ENCODE assay signal across 14 cellular contexts in genomic region chr6:41344865-41345264, GRCh38. TPM values are rescaled to one million over a fixed set of nuclear protein-coding genes. Genes with fewer than 3 reads are reported as not detected.
A peak's percentile ranks its signal among the peaks of the same experiment; 100 is the strongest.
DNase-seq lines count a peak whose midpoint lies in the region; ATAC-seq and TF ChIP-seq lines count a peak whose summit lies in the region.
"Had no signal": no experiment of that assay in that cellular context is flagged by ENCODE, and none has a peak within 500 bp of the region (broad histone marks: within the 10 kb centered on the region; RNA-seq: fewer than 3 reads in every experiment).

No MANE protein-coding gene starts in this region.

- H3K9me2 ChIP-seq in SU-DHL-6 (replicated peaks; ENCODE audit: insufficient read depth, low read length), result no peaks in the 10 kb centered on the region

- H3K9me3 ChIP-seq in CD4-positive, alpha-beta memory T cell (ENCODE audit: control insufficient read depth in 1 of 2, low read length in 2 of 2), result no peaks in the 10 kb centered on the region
- peaks cover 9% of the 10 kb centered on the region; the same call in 1 of the 2 replicates for H3K9me3 ChIP-seq in SU-DHL-6 (ENCODE audit: insufficient read depth, low read length)
- peaks cover 0 to 11% (median 2%) of the 10 kb centered on the region in 4 donors for H3K9me3 ChIP-seq in esophagus muscularis mucosa

- H3K36me3 ChIP-seq in CD4-positive, alpha-beta memory T cell (ENCODE audit: insufficient read depth, low read length), result no peaks in the 10 kb centered on the region
- H3K36me3 ChIP-seq in SU-DHL-6 (ENCODE audit: low read length) (peaks cover 8% of the 10 kb centered on the region; the same call in 1 of the 2 replicates), esophagus muscularis mucosa (no peaks in the 10 kb centered on the region)

- H3K79me2 ChIP-seq in SU-DHL-6 (ENCODE audit: insufficient read depth, low read length), result no peaks in the 10 kb centered on the region

- TF ChIP-seq POLR2A in esophagus muscularis mucosa (IDR thresholded peaks at IDR 0.05; ENCODE audit: low read depth), result no peak

- peak overlapping the region; percentile 8 to 85 (median 63) for H3K27ac Mint-ChIP-seq in CD4-positive, alpha-beta memory T cell

- H2AFZ ChIP-seq in SU-DHL-6 (ENCODE audit: low read depth, low read length, severe bottlenecking), result no peak overlapping the region

- H3K4me1 Mint-ChIP-seq in CD4-positive, alpha-beta memory T cell, result peaks cover 17 to 27% (median 22%) of the 10 kb centered on the region in 4 donors

- H3K9me3 Mint-ChIP-seq in CD4-positive, alpha-beta memory T cell, result peaks cover 0 to 11% (median 6%) of the 10 kb centered on the region in 8 donors

- H3K4me2 ChIP-seq in SU-DHL-6 (ENCODE audit: low read depth, low read length, poor library complexity, severe bottlenecking), result peak overlapping the region; percentile 13

- no peak for TF ChIP-seq CTCF in SU-DHL-6 (IDR thresholded peaks at IDR 0.05; ENCODE audit: insufficient read depth, low read length, poor library complexity, severe bottlenecking)
- no peak for TF ChIP-seq CTCF in esophagus muscularis mucosa (IDR thresholded peaks at IDR 0.05)

- H3K27ac ChIP-seq in CD4-positive, alpha-beta memory T cell (ENCODE audit: low read depth, low read length), result no peak overlapping the region
- H3K27ac ChIP-seq in SU-DHL-6 (ENCODE audit: low read depth, low read length), result peak overlapping the region; percentile 3; the same call in 1 of the 2 replicates
- H3K27ac ChIP-seq in esophagus muscularis mucosa (replicated peaks in 1 of 4), result no peak overlapping the region

- H3K4me3 ChIP-seq in CD4-positive, alpha-beta memory T cell (ENCODE audit: low read length in 2 of 2), result no peak overlapping the region
- H3K4me3 ChIP-seq in SU-DHL-6 (ENCODE audit: insufficient read depth, low read length, poor library complexity, severe bottlenecking) (no peak overlapping the region), esophagus muscularis mucosa (no peak overlapping the region)

- no peaks in the 10 kb centered on the region for H3K27me3 ChIP-seq in CD4-positive, alpha-beta memory T cell (ENCODE audit: insufficient read depth, low read length)
- H3K27me3 ChIP-seq in SU-DHL-6 (ENCODE audit: low read length) (no peaks in the 10 kb centered on the region), esophagus muscularis mucosa (peaks cover 0 to 65% (median 0%) of the 10 kb centered on the region in 4 donors)

- no peaks in the 10 kb centered on the region for H4K20me1 ChIP-seq in SU-DHL-6 (ENCODE audit: low read depth, low read length)

- H3K27me3 Mint-ChIP-seq in CD4-positive, alpha-beta memory T cell, result peaks cover 3 to 11% of the 10 kb centered on the region in 2 donors

- POLR2A ChIA-PET in CD4-positive, alpha-beta memory T cell (lab: Charles Lee; ENCODE audit: partially characterized antibody), result interaction anchor here (1.3 kb wide), 1 partner anchor 10 kb away, joined by 6 read pairs; no protein-coding TSS in a partner anchor

- WGBS in esophagus muscularis mucosa, result 40% methylated on average over 3 of the region's 4 CpGs

- no peak for TF ChIP-seq EP300 in esophagus muscularis mucosa (IDR thresholded peaks at IDR 0.05)

- peak overlapping the region in 5 of 8 donors; percentile 7 to 51 (median 29) for H3K4me3 Mint-ChIP-seq in CD4-positive, alpha-beta memory T cell

- H3K36me3 Mint-ChIP-seq in CD4-positive, alpha-beta memory T cell, result peaks cover 0 to 5% of the 10 kb centered on the region in 2 donors

- H3K4me1 ChIP-seq in CD4-positive, alpha-beta memory T cell (ENCODE audit: insufficient read depth, low read length), result peaks cover 17% of the 10 kb centered on the region
- no peaks in the 10 kb centered on the region for H3K4me1 ChIP-seq in esophagus muscularis mucosa

- intact Hi-C loops in CD4-positive, alpha-beta memory T cell (cut with micrococcal nuclease), result no loop called here
- intact Hi-C loops in esophagus muscularis mucosa (cut with DNase I), result no loop called here

- DNase-seq in CD4-positive, alpha-beta memory T cell, result peak; percentile 38 to 52 (median 42)
- DNase-seq in esophagus muscularis mucosa (ENCODE audit: extremely low spot score), result peak; percentile 89
- no peak for DNase-seq in cortex of kidney (lab: John Stamatoyannopoulos, UW)
- no peak for DNase-seq in stimulated activated CD4-positive, alpha-beta T cell treated with anti-CD3 and anti-CD28 coated beads, Interleukin-2, amount 100 ng/mL, for 48 hours
- DNase-seq: anterior cingulate cortex; C1 segment of cervical spinal cord; foreskin fibroblast; stimulated activated CD4-positive, alpha-beta T cell treated with anti-CD3 and anti-CD28 coated beads, Interleukin-4, amount 100 ng/mL, for 4 hours; SW 1271 had no signal

- ATAC-seq in GM18868 (IDR thresholded peaks at IDR 0.05; ENCODE audit: unreplicated experiment) (peak; percentile 78), HG03571 (IDR thresholded peaks at IDR 0.05; ENCODE audit: unreplicated experiment) (no peak), GM18517 (IDR thresholded peaks at IDR 0.05; ENCODE audit: unreplicated experiment) (no peak)

- CTCF ChIA-PET in CD4-positive, alpha-beta memory T cell (lab: Charles Lee; ENCODE audit: partially characterized antibody), result interaction anchor here (0.8 to 1.3 kb wide), 3 partner anchors 10 to 338 kb away, joined by 3 to 6 read pairs (median 5); no protein-coding TSS in a partner anchor

- peaks cover 3% of the 10 kb centered on the region; the same call in 1 of the 2 replicates for H3F3A ChIP-seq in SU-DHL-6 (ENCODE audit: insufficient read depth)

- H3K9ac ChIP-seq in SU-DHL-6 (ENCODE audit: low read length), result no peak overlapping the region

RNA-seq across cellular contexts. Expression of gene NCR2, which starts 9.5 kb away (rescaled TPM):
- total RNA-seq in CD4-positive, alpha-beta memory T cell, result not detected
- polyA plus RNA-seq in CD4-positive, alpha-beta memory T cell, result not detected
- not detected for total RNA-seq in esophagus muscularis mucosa
- total RNA-seq: renal cortical epithelial cell had no signal

RNA-seq across cellular contexts. Expression of gene TREM1, which starts 58.4 kb away (rescaled TPM):
- not detected for total RNA-seq in CD4-positive, alpha-beta memory T cell
- not detected for polyA plus RNA-seq in CD4-positive, alpha-beta memory T cell
- 1 to 10 TPM; 1.1 to 9.3 (median 1.2) TPM for total RNA-seq in esophagus muscularis mucosa
- total RNA-seq: renal cortical epithelial cell had no signal

Comparison
In these comparisons a context has a peak if more than half of its experiments do, and no peak if none do; other contexts are left out.
1. DNase-seq: peak in CD4-positive, alpha-beta memory T cell (5 of 5) and esophagus muscularis mucosa (single experiment); none in cortex of kidney (single experiment) and stimulated activated CD4-positive, alpha-beta T cell treated with anti-CD3 and anti-CD28 coated beads, Interleukin-2, amount 100 ng/mL, for 48 hours (0 of 2).